13 cellular contexts compared by ENCODE assay signal in genomic region chr2:131041402-131042160, GRCh38. TPM values are rescaled to one million over a fixed set of nuclear protein-coding genes. Genes with fewer than 3 reads are reported as not detected.
DNase-seq lines count a peak whose midpoint lies in the region; ATAC-seq and TF ChIP-seq lines count a peak whose summit lies in the region.
"Had no signal": no experiment of that assay in that cellular context is flagged by ENCODE, and none has a peak within 500 bp of the region (broad histone marks: within the 10 kb centered on the region; RNA-seq: fewer than 3 reads in every experiment).

No MANE protein-coding gene starts in this region.

- H3K4me3 ChIP-seq in NB4 (ENCODE audit: low read depth, low read length) = no peak overlapping the region
- H3K4me3 ChIP-seq in skeletal muscle tissue (ENCODE audit: low read length in 3 of 3) = no peak overlapping the region
- no peak overlapping the region for H3K4me3 ChIP-seq in aorta (ENCODE audit: low read length in 2 of 2)

- H3K27me3 ChIP-seq in skeletal muscle tissue (ENCODE audit: control insufficient read depth in 3 of 3, insufficient read depth in 3 of 3, low read length in 3 of 3) (peaks cover 0 to 3% (median 0%) of the 10 kb centered on the region in 3 donors), aorta (ENCODE audit: control insufficient read depth in 1 of 2, insufficient read depth in 2 of 2, low read length in 1 of 2) (no peaks in the 10 kb centered on the region)

- H3K9me3 ChIP-seq in skeletal muscle tissue (ENCODE audit: control insufficient read depth in 3 of 3, low read length in 3 of 3) = no peaks in the 10 kb centered on the region
- no peaks in the 10 kb centered on the region for H3K9me3 ChIP-seq in aorta (ENCODE audit: control insufficient read depth, low read length)
- H3K9me3 ChIP-seq: left ventricle myocardium inferior had no signal

- H3K9me3 Mint-ChIP-seq in activated T-cell treated with anti-CD3 and anti-CD28 coated beads, Interleukin-2, amount 50 U/mL, for 72 hours = no peaks in the 10 kb centered on the region
- H3K9me3 Mint-ChIP-seq: activated B cell treated with CpG ODN at 0.5 μM for 24 hours had no signal

- H3K36me3 Mint-ChIP-seq in activated T-cell treated with anti-CD3 and anti-CD28 coated beads, Interleukin-2, amount 50 U/mL, for 72 hours (ENCODE audit: insufficient read depth in 2 of 2) = no peaks in the 10 kb centered on the region

- no peak overlapping the region for H3K27ac Mint-ChIP-seq in activated T-cell treated with anti-CD3 and anti-CD28 coated beads, Interleukin-2, amount 50 U/mL, for 72 hours
- H3K27ac Mint-ChIP-seq: activated B cell treated with CpG ODN at 0.5 μM for 24 hours had no signal

- WGBS in aorta, 2 donors = 94 to 98% methylated on average over 14 of the region's 14 CpGs

- no peak for TF ChIP-seq CTCF in NB4 (IDR thresholded peaks at IDR 0.05; ENCODE audit: low read depth, low read length)
- TF ChIP-seq CTCF in GM13976 (IDR thresholded peaks at IDR 0.05; ENCODE audit: borderline replicate concordance, control extremely low read depth, extremely low read depth, insufficient read depth, missing control alignments) = no peak

- H3K27ac ChIP-seq in cingulate gyrus (ENCODE audit: low read depth, low read length) (peak overlapping the region; percentile 54), skeletal muscle tissue (ENCODE audit: low read depth, low read length) (no peak overlapping the region), aorta (ENCODE audit: low read depth in 1 of 2, low read length in 2 of 2) (no peak overlapping the region)
- H3K27ac ChIP-seq: left ventricle myocardium inferior had no signal

- no peak for ATAC-seq in activated T-cell treated with anti-CD3 and anti-CD28 coated beads, Interleukin-2, amount 50 U/mL, for 72 hours (replicated peaks in 1 of 2)
- no peak for ATAC-seq in aorta (ENCODE audit: low FRiP score)
- no peak for ATAC-seq in HG03571 (IDR thresholded peaks at IDR 0.05; ENCODE audit: unreplicated experiment)

- no peak for DNase-seq in activated T-cell treated with anti-CD3 and anti-CD28 coated beads, Interleukin-2, amount 50 U/mL, for 72 hours
- DNase-seq in activated T-cell treated with anti-CD3 and anti-CD28 coated beads for 4 hours (no peak), NB4 (ENCODE audit: low read depth) (peak; percentile 24), aorta (no peak), GM13976 (ENCODE audit: low spot score) (no peak)
- DNase-seq: activated B cell treated with CpG ODN at 0.5 μM for 24 hours; foreskin melanocyte; left ventricle myocardium inferior; NCI-H1436 treated with DMSO at 0.1 percent for 48 hours; stimulated activated CD4-positive, alpha-beta T cell treated with anti-CD3 and anti-CD28 coated beads, Interleukin-12 subunit alpha, Interleukin-12 subunit beta, amount 100 ng/mL, for 4 hours had no signal

- peaks cover 24 to 74% (median 51%) of the 10 kb centered on the region in 3 donors for H3K4me1 ChIP-seq in skeletal muscle tissue (ENCODE audit: control insufficient read depth in 3 of 3, insufficient read depth in 3 of 3, low read length in 3 of 3)
- H3K4me1 ChIP-seq in aorta (ENCODE audit: control insufficient read depth in 1 of 2, insufficient read depth in 2 of 2, low read length in 2 of 2) = no peaks in the 10 kb centered on the region

- H3K9ac ChIP-seq in skeletal muscle tissue (ENCODE audit: low read depth in 1 of 3, low read length in 3 of 3) = peak overlapping the region in 2 of 3 donors; percentile 21 to 45

- peak overlapping the region; percentile 64 to 67 for H3K4me3 Mint-ChIP-seq in activated T-cell treated with anti-CD3 and anti-CD28 coated beads, Interleukin-2, amount 50 U/mL, for 72 hours

- peaks cover 20% of the 10 kb centered on the region for H3K4me1 Mint-ChIP-seq in activated T-cell treated with anti-CD3 and anti-CD28 coated beads, Interleukin-2, amount 50 U/mL, for 72 hours (ENCODE audit: low read depth)

- no peak for TF ChIP-seq POLR2A in NB4 (IDR thresholded peaks at IDR 0.05; ENCODE audit: extremely low read depth, insufficient read length)

- no peaks in the 10 kb centered on the region for H3K27me3 Mint-ChIP-seq in activated T-cell treated with anti-CD3 and anti-CD28 coated beads, Interleukin-2, amount 50 U/mL, for 72 hours (ENCODE audit: low read depth)

- intact Hi-C loops in aorta (cut with DNase I) = no loop called here

- in situ Hi-C loops in GM13976 (cut with MboI; ENCODE audit: low sequenced_read_pairs, unreplicated experiment) = no loop called here

- H3K36me3 ChIP-seq in skeletal muscle tissue (ENCODE audit: control insufficient read depth in 3 of 3, insufficient read depth in 3 of 3, low read length in 3 of 3) (peaks cover 0 to 3% (median 2%) of the 10 kb centered on the region in 3 donors), aorta (ENCODE audit: control insufficient read depth in 1 of 2, insufficient read depth in 2 of 2, low read length in 1 of 2) (no peaks in the 10 kb centered on the region)

RNA-seq across cellular contexts. Expression of gene FAM168B, which starts 51.7 kb away (rescaled TPM):
- 100 to 1,000 TPM in 1 of 2 donors, 10 to 100 TPM in 1; 89.3 to 108 TPM for total RNA-seq in activated T-cell treated with anti-CD3 and anti-CD28 coated beads, Interleukin-2, amount 50 U/mL, for 72 hours
- total RNA-seq in skeletal muscle tissue = 57.4 TPM
- total RNA-seq in aorta = 10 to 100 TPM; 80.3 to 86.7 TPM
- 10 to 100 TPM; 31.3 to 35.8 TPM for polyA plus RNA-seq in aorta
